Comparison of ENCODE assay signal across 17 cellular contexts in genomic region chr15:44045217-44045616, GRCh38.
DNase-seq lines count a peak whose midpoint lies in the region; ATAC-seq and TF ChIP-seq lines count a peak whose summit lies in the region.
"Had no signal": no experiment of that assay in that cellular context is flagged by ENCODE, and none has a peak within 500 bp of the region (broad histone marks: within the 10 kb centered on the region; RNA-seq: fewer than 3 reads in every experiment).

No MANE protein-coding gene starts in this region.

- peak; percentile 55 for ATAC-seq in activated CD8-positive, alpha-beta T cell treated with anti-CD3 and anti-CD28 coated beads for 36 hours
- no peak for ATAC-seq in activated CD8-positive, alpha-beta T cell treated with anti-CD3 and anti-CD28 coated beads, Interleukin-2, amount 10 ng/mL, durations not matched to agents 7 days and 5 days
- peak; percentile 80 for ATAC-seq in activated naive CD8-positive, alpha-beta T cell treated with anti-CD3 and anti-CD28 coated beads, Interleukin-2, amount 50 U/mL, for 24 hours
- no peak for ATAC-seq in HG03025 (IDR thresholded peaks at IDR 0.05; ENCODE audit: low FRiP score, unreplicated experiment)

- no peak for TF ChIP-seq CTCF in activated CD8-positive, alpha-beta T cell treated with anti-CD3 and anti-CD28 coated beads for 36 hours (IDR thresholded peaks at IDR 0.05)
- TF ChIP-seq CTCF in OCI-LY3 (IDR thresholded peaks at IDR 0.05; ENCODE audit: low read depth, low read length) = no peak
- no peak for TF ChIP-seq CTCF in prostate gland (IDR thresholded peaks at IDR 0.05)

- no peaks in the 10 kb centered on the region for H3K36me3 ChIP-seq in OCI-LY3 (replicated peaks; ENCODE audit: low read depth, low read length)
- H3K36me3 ChIP-seq in prostate gland = no peaks in the 10 kb centered on the region
- H3K36me3 ChIP-seq: BLaER1, HAP-1 had no signal

- no peak overlapping the region for H2AFZ ChIP-seq in OCI-LY3 (ENCODE audit: low read depth, low read length)

- TF ChIP-seq POLR2A in prostate gland (IDR thresholded peaks at IDR 0.05) = no peak

- CTCF ChIA-PET in activated CD8-positive, alpha-beta T cell treated with anti-CD3 and anti-CD28 coated beads for 36 hours (lab: Charles Lee) = no interaction called here
- CTCF ChIA-PET in activated CD8-positive, alpha-beta T cell treated with anti-CD3 and anti-CD28 coated beads, Interleukin-2, amount 10 ng/mL, durations not matched to agents 7 days and 5 days (lab: Charles Lee) = no interaction called here

- H3K27ac ChIP-seq in OCI-LY3 (ENCODE audit: low read length) (no peak overlapping the region), prostate gland (no peak overlapping the region)
- H3K27ac ChIP-seq: BLaER1, HL-60 had no signal

- peaks cover 26% of the 10 kb centered on the region for H3K27me3 Mint-ChIP-seq in activated CD8-positive, alpha-beta T cell treated with anti-CD3 and anti-CD28 coated beads for 36 hours
- peaks cover 31% of the 10 kb centered on the region for H3K27me3 Mint-ChIP-seq in activated CD8-positive, alpha-beta T cell treated with anti-CD3 and anti-CD28 coated beads, Interleukin-2, amount 10 ng/mL, durations not matched to agents 7 days and 5 days (ENCODE audit: low read depth)
- peaks cover 28% of the 10 kb centered on the region for H3K27me3 Mint-ChIP-seq in activated naive CD8-positive, alpha-beta T cell treated with anti-CD3 and anti-CD28 coated beads, Interleukin-2, amount 50 U/mL, for 24 hours

- peak overlapping the region; percentile 18 for H3K4me2 ChIP-seq in OCI-LY3 (ENCODE audit: low read length)
- H3K4me2 ChIP-seq: BLaER1 had no signal

- no peak overlapping the region for H3K4me3 Mint-ChIP-seq in activated CD8-positive, alpha-beta T cell treated with anti-CD3 and anti-CD28 coated beads for 36 hours
- H3K4me3 Mint-ChIP-seq in activated CD8-positive, alpha-beta T cell treated with anti-CD3 and anti-CD28 coated beads, Interleukin-2, amount 10 ng/mL, durations not matched to agents 7 days and 5 days = no peak overlapping the region
- H3K4me3 Mint-ChIP-seq in activated naive CD8-positive, alpha-beta T cell treated with anti-CD3 and anti-CD28 coated beads, Interleukin-2, amount 50 U/mL, for 24 hours = no peak overlapping the region
- H3K4me3 Mint-ChIP-seq: CD8-positive, alpha-beta memory T cell had no signal

- no peaks in the 10 kb centered on the region for H4K20me1 ChIP-seq in OCI-LY3 (ENCODE audit: insufficient read depth, low read length)
- H4K20me1 ChIP-seq: BLaER1 had no signal

- POLR2A ChIA-PET in activated CD8-positive, alpha-beta T cell treated with anti-CD3 and anti-CD28 coated beads for 36 hours (lab: Charles Lee) = no interaction called here
- POLR2A ChIA-PET in activated CD8-positive, alpha-beta T cell treated with anti-CD3 and anti-CD28 coated beads, Interleukin-2, amount 10 ng/mL, durations not matched to agents 7 days and 5 days (lab: Charles Lee) = no interaction called here

- H3K4me1 Mint-ChIP-seq in activated CD8-positive, alpha-beta T cell treated with anti-CD3 and anti-CD28 coated beads for 36 hours (ENCODE audit: low read depth) = peaks cover 8% of the 10 kb centered on the region
- no peaks in the 10 kb centered on the region for H3K4me1 Mint-ChIP-seq in activated CD8-positive, alpha-beta T cell treated with anti-CD3 and anti-CD28 coated beads, Interleukin-2, amount 10 ng/mL, durations not matched to agents 7 days and 5 days (ENCODE audit: low read depth)
- H3K4me1 Mint-ChIP-seq in activated naive CD8-positive, alpha-beta T cell treated with anti-CD3 and anti-CD28 coated beads, Interleukin-2, amount 50 U/mL, for 24 hours = peaks cover 18% of the 10 kb centered on the region
- H3K4me1 Mint-ChIP-seq: CD8-positive, alpha-beta memory T cell had no signal

- WGBS in prostate gland = 52% methylated on average over 3 of the region's 3 CpGs

- intact Hi-C loops in activated CD8-positive, alpha-beta T cell treated with anti-CD3 and anti-CD28 coated beads for 36 hours (cut with micrococcal nuclease) = no loop called here
- intact Hi-C loops in prostate gland (cut with DNase I) = no loop called here

- no peak overlapping the region for H3K9ac ChIP-seq in OCI-LY3 (ENCODE audit: low read length)
- H3K9ac ChIP-seq: BLaER1 had no signal

- H3K9me3 ChIP-seq in OCI-LY3 (ENCODE audit: insufficient read depth, low read length) (no peaks in the 10 kb centered on the region), prostate gland (no peaks in the 10 kb centered on the region)
- H3K9me3 ChIP-seq: BLaER1, Caco-2, HAP-1 had no signal

- H3K36me3 Mint-ChIP-seq in activated CD8-positive, alpha-beta T cell treated with anti-CD3 and anti-CD28 coated beads for 36 hours (ENCODE audit: low read depth) = no peaks in the 10 kb centered on the region
- no peaks in the 10 kb centered on the region for H3K36me3 Mint-ChIP-seq in activated CD8-positive, alpha-beta T cell treated with anti-CD3 and anti-CD28 coated beads, Interleukin-2, amount 10 ng/mL, durations not matched to agents 7 days and 5 days (ENCODE audit: low read depth)
- H3K36me3 Mint-ChIP-seq in activated naive CD8-positive, alpha-beta T cell treated with anti-CD3 and anti-CD28 coated beads, Interleukin-2, amount 50 U/mL, for 24 hours (ENCODE audit: low read depth) = no peaks in the 10 kb centered on the region
- H3K36me3 Mint-ChIP-seq: CD8-positive, alpha-beta memory T cell had no signal

- no peak for DNase-seq in activated CD8-positive, alpha-beta T cell treated with anti-CD3 and anti-CD28 coated beads for 36 hours
- DNase-seq in activated CD8-positive, alpha-beta T cell treated with anti-CD3 and anti-CD28 coated beads, Interleukin-2, amount 10 ng/mL, durations not matched to agents 7 days and 5 days = no peak
- no peak for DNase-seq in activated naive CD8-positive, alpha-beta T cell treated with anti-CD3 and anti-CD28 coated beads, Interleukin-2, amount 50 U/mL, for 24 hours
- DNase-seq in lung microvascular endothelial cell (ENCODE audit: low read depth in 2 of 2) (peak; percentile 21 to 75), GOT3 (lab: John Stamatoyannopoulos, UW) (no peak), prostate gland (ENCODE audit: low spot score) (no peak)
- DNase-seq: 8988T; AML-193; Caco-2; CD8-positive, alpha-beta memory T cell; DND-41; GF-D8 had no signal

- H3K4me1 ChIP-seq in OCI-LY3 (ENCODE audit: low read length) (peaks cover 11% of the 10 kb centered on the region), prostate gland (replicated peaks) (no peaks in the 10 kb centered on the region)
- H3K4me1 ChIP-seq: BLaER1, Caco-2, HAP-1 had no signal

- H3K27me3 ChIP-seq in OCI-LY3 (ENCODE audit: low read depth, low read length) (no peaks in the 10 kb centered on the region), prostate gland (replicated peaks; ENCODE audit: insufficient read depth) (no peaks in the 10 kb centered on the region)
- H3K27me3 ChIP-seq: BLaER1 had no signal

- no peaks in the 10 kb centered on the region for H3K79me2 ChIP-seq in OCI-LY3 (ENCODE audit: low read length)

- H3K4me3 ChIP-seq in OCI-LY3 (ENCODE audit: low read length) (no peak overlapping the region), prostate gland (no peak overlapping the region)
- H3K4me3 ChIP-seq: BLaER1, HAP-1 had no signal

- H3K9me3 Mint-ChIP-seq in activated CD8-positive, alpha-beta T cell treated with anti-CD3 and anti-CD28 coated beads for 36 hours = no peaks in the 10 kb centered on the region
- H3K9me3 Mint-ChIP-seq in activated CD8-positive, alpha-beta T cell treated with anti-CD3 and anti-CD28 coated beads, Interleukin-2, amount 10 ng/mL, durations not matched to agents 7 days and 5 days (ENCODE audit: insufficient read depth) = no peaks in the 10 kb centered on the region
- peaks cover 3% of the 10 kb centered on the region for H3K9me3 Mint-ChIP-seq in activated naive CD8-positive, alpha-beta T cell treated with anti-CD3 and anti-CD28 coated beads, Interleukin-2, amount 50 U/mL, for 24 hours

- H3K27ac Mint-ChIP-seq in activated CD8-positive, alpha-beta T cell treated with anti-CD3 and anti-CD28 coated beads for 36 hours = no peak overlapping the region
- H3K27ac Mint-ChIP-seq in activated CD8-positive, alpha-beta T cell treated with anti-CD3 and anti-CD28 coated beads, Interleukin-2, amount 10 ng/mL, durations not matched to agents 7 days and 5 days = no peak overlapping the region
- peak overlapping the region; percentile 59 for H3K27ac Mint-ChIP-seq in activated naive CD8-positive, alpha-beta T cell treated with anti-CD3 and anti-CD28 coated beads, Interleukin-2, amount 50 U/mL, for 24 hours
- H3K27ac Mint-ChIP-seq: CD8-positive, alpha-beta memory T cell had no signal

Comparison
In these comparisons a context has a peak if more than half of its experiments do, and no peak if none do; other contexts are left out.
1. ATAC-seq: peak in activated CD8-positive, alpha-beta T cell treated with anti-CD3 and anti-CD28 coated beads for 36 hours (single experiment) and activated naive CD8-positive, alpha-beta T cell treated with anti-CD3 and anti-CD28 coated beads, Interleukin-2, amount 50 U/mL, for 24 hours (single experiment); none in activated CD8-positive, alpha-beta T cell treated with anti-CD3 and anti-CD28 coated beads, Interleukin-2, amount 10 ng/mL, durations not matched to agents 7 days and 5 days (single experiment) and HG03025 (single experiment).
2. DNase-seq: peak in lung microvascular endothelial cell (2 of 2); none in activated CD8-positive, alpha-beta T cell treated with anti-CD3 and anti-CD28 coated beads for 36 hours (single experiment), activated CD8-positive, alpha-beta T cell treated with anti-CD3 and anti-CD28 coated beads, Interleukin-2, amount 10 ng/mL, durations not matched to agents 7 days and 5 days (single experiment), activated naive CD8-positive, alpha-beta T cell treated with anti-CD3 and anti-CD28 coated beads, Interleukin-2, amount 50 U/mL, for 24 hours (single experiment), GOT3 (single experiment) and prostate gland (single experiment).